Comparison of ENCODE assay signal across 9 cellular contexts in genomic region chr12:3304436-3305135, GRCh38.
A peak's percentile ranks its signal among the peaks of the same experiment; 100 is the strongest.
DNase-seq lines count a peak whose midpoint lies in the region; ATAC-seq and TF ChIP-seq lines count a peak whose summit lies in the region.
"Had no signal": no experiment of that assay in that cellular context is flagged by ENCODE, and none has a peak within 500 bp of the region (broad histone marks: within the 10 kb centered on the region; RNA-seq: fewer than 3 reads in every experiment).

No MANE protein-coding gene starts in this region.

- H3K9me3 ChIP-seq in HEK293 (ENCODE audit: control insufficient read depth, insufficient read depth, low read depth, low read length) (no peaks in the 10 kb centered on the region), SJCRH30 (replicated peaks) (no peaks in the 10 kb centered on the region), heart left ventricle (no peaks in the 10 kb centered on the region)

- intact Hi-C loops in heart left ventricle (cut with DNase I), result loop anchor here in 7 of 10 donors (5.0 to 10.0 kb wide), 9 partner anchors 38 to 498 kb away; no protein-coding TSS in a partner anchor

- ATAC-seq in heart left ventricle (no peak), GM18861 (IDR thresholded peaks at IDR 0.05; ENCODE audit: unreplicated experiment) (no peak)

- no peaks in the 10 kb centered on the region; the same call in 1 of the 2 replicates for H3K4me1 ChIP-seq in HEK293 (ENCODE audit: control insufficient read depth, insufficient read depth, low read length)
- peaks cover 17% of the 10 kb centered on the region for H3K4me1 ChIP-seq in SJCRH30
- H3K4me1 ChIP-seq in heart left ventricle, result peaks cover 0 to 15% (median 13%) of the 10 kb centered on the region in 12 donors

- H3K4me3 ChIP-seq in HEK293 (ENCODE audit: low read depth, low read length), result no peak overlapping the region
- no peak overlapping the region for H3K4me3 ChIP-seq in SJCRH30
- no peak overlapping the region for H3K4me3 ChIP-seq in heart left ventricle

- no peak overlapping the region for H3K27ac ChIP-seq in HEK293 (ENCODE audit: extremely low read depth, low read depth, low read length)
- H3K27ac ChIP-seq in SJCRH30, result peak overlapping the region; percentile 30
- H3K27ac ChIP-seq in heart left ventricle, result no peak overlapping the region

- CTCF ChIA-PET in HEK293 (lab: Yijun Ruan, JAX), result interaction anchor here (0.7 to 1.5 kb wide), 3 partner anchors 31 to 621 kb away, joined by 3 to 5 read pairs (median 3); no protein-coding TSS in a partner anchor

- POLR2A ChIA-PET in HEK293 (lab: Yijun Ruan, JAX), result no interaction called here

- WGBS in heart left ventricle, 4 donors, result 81 to 86% (median 83%) methylated on average over 23 to 27 of the region's 27 CpGs

- H3K27me3 ChIP-seq in SJCRH30 (no peaks in the 10 kb centered on the region), heart left ventricle (peaks cover 0 to 3% (median 0%) of the 10 kb centered on the region in 9 donors)

- no peak for TF ChIP-seq CTCF in HEK293 (tag by site-specific recombination; IDR thresholded peaks at IDR 0.05)
- no peak for TF ChIP-seq CTCF in heart left ventricle (IDR thresholded peaks at IDR 0.05)

- peak; percentile 62 for DNase-seq in AG08395 (ENCODE audit: low spot score)
- peak; percentile 79 to 83 for DNase-seq in SJCRH30
- DNase-seq in glomerular visceral epithelial cell (ENCODE audit: extremely low spot score), result peak; percentile 93
- DNase-seq in heart left ventricle, result no peak
- DNase-seq in activated effector memory CD4-positive, alpha-beta T cell treated with anti-CD3 and anti-CD28 coated beads, Interleukin-2, amount 50 U/mL, for 16 hours, result no peak
- no peak for DNase-seq in mesenteric fat pad (ENCODE audit: low spot score)
- DNase-seq: T-helper 1 cell had no signal

- no peaks in the 10 kb centered on the region for H3K36me3 ChIP-seq in HEK293 (ENCODE audit: control insufficient read depth in 2 of 2, insufficient read depth in 1 of 2, low read length in 2 of 2)
- no peaks in the 10 kb centered on the region for H3K36me3 ChIP-seq in SJCRH30
- no peaks in the 10 kb centered on the region for H3K36me3 ChIP-seq in heart left ventricle

- no peak for TF ChIP-seq POLR2A in heart left ventricle (IDR thresholded peaks at IDR 0.05)

TF ChIP-seq in HEK293, 187 proteins besides CTCF, POLR2A, EP300 and RAD21:
- no peak for TF ChIP-seq PRDM2 (tag by site-specific recombination; IDR thresholded peaks at IDR 0.05; ENCODE audit: borderline replicate concordance)
- no peak for TF ChIP-seq PRDM10 (tag by site-specific recombination; IDR thresholded peaks at IDR 0.05)
- TF ChIP-seq ZNF211 (tag by site-specific recombination; IDR thresholded peaks at IDR 0.05; ENCODE audit: low read depth), result no peak
- TF ChIP-seq EGR2 (tag by site-specific recombination; IDR thresholded peaks at IDR 0.05; ENCODE audit: low read depth), result 0 out of 2 replicates have a peak, but pooled peaks have one; percentile 19
- no peak for TF ChIP-seq ZNF138 (tag by site-specific recombination; IDR thresholded peaks at IDR 0.05; ENCODE audit: borderline replicate concordance)
- peak; percentile 36 for TF ChIP-seq ZFHX2 (tag by site-specific recombination; conservative IDR thresholded peaks at IDR 0.05)

Comparison
In these comparisons a context has a peak if more than half of its experiments do, and no peak if none do; other contexts are left out.
1. DNase-seq: peak in AG08395 (single experiment), SJCRH30 (2 of 2) and glomerular visceral epithelial cell (single experiment); none in heart left ventricle (0 of 5), activated effector memory CD4-positive, alpha-beta T cell treated with anti-CD3 and anti-CD28 coated beads, Interleukin-2, amount 50 U/mL, for 16 hours (single experiment) and mesenteric fat pad (single experiment).